18 cellular contexts compared by ENCODE assay signal in the genomic region with DNA sequence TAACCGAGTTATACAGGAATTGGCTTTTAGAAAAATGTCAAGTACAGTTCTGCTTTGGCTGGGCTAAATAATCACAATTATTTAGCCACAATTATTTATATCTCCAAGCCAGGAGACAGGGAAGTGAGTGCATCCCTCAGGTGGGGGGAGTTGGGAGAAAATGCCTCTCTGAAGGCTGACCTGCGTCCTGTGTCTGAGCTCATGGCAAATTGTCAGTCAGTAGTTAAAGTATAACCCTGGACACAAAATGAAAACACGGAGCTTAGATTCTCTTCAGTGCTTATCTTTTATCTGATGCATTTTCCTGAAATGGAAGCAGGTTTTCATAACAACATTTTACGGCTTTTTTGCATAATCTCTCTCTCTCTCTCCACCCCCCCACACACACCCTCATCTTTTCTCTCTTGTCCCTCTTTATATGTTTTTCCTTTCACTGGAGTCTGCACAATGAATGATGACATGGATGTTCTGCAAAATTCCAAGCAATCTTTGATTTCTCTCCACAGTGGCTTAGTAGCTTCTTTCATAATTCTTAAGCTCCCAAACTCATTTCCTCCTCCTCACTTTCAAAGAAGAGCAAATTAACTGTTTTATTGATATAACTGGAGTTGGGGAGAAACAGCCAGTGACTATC.
"Had no signal": no experiment of that assay in that cellular context is flagged by ENCODE, and none has a peak within 500 bp of the region (broad histone marks: within the 10 kb centered on the region; RNA-seq: fewer than 3 reads in every experiment).

No MANE protein-coding gene starts in this region.

- H3K27me3 ChIP-seq: colonic mucosa, gastrocnemius medialis, right atrium auricular region, tibial nerve, uterus had no signal

- H3K36me3 ChIP-seq: colonic mucosa, gastrocnemius medialis, prostate gland, right atrium auricular region, tibial nerve, uterus had no signal

- H3K9me3 Mint-ChIP-seq: activated B cell treated with CpG ODN at 0.5 μM for 24 hours had no signal

- H3K4me3 Mint-ChIP-seq: activated B cell treated with CpG ODN at 0.5 μM for 24 hours; activated CD4-positive, alpha-beta memory T cell treated with anti-CD3 and anti-CD28 coated beads, Interleukin-2, amount 10 ng/mL, durations not matched to agents 7 days and 5 days; activated CD8-positive, alpha-beta memory T cell treated with anti-CD3 and anti-CD28 coated beads, Interleukin-2, amount 10 ng/mL, durations not matched to agents 7 days and 5 days; activated naive CD8-positive, alpha-beta T cell; natural killer cell; stimulated activated naive CD8-positive, alpha-beta T cell treated with anti-CD3 and anti-CD28 coated beads, Interleukin-15, Interleukin-2, amounts not matched to agents 100 ng/mL and 50 ng/mL, for 24 hours had no signal

- H3K27me3 Mint-ChIP-seq: activated B cell treated with CpG ODN at 0.5 μM for 24 hours; activated CD4-positive, alpha-beta memory T cell treated with anti-CD3 and anti-CD28 coated beads, Interleukin-2, amount 10 ng/mL, durations not matched to agents 7 days and 5 days; activated CD8-positive, alpha-beta memory T cell treated with anti-CD3 and anti-CD28 coated beads, Interleukin-2, amount 10 ng/mL, durations not matched to agents 7 days and 5 days; activated naive CD8-positive, alpha-beta T cell; stimulated activated naive CD8-positive, alpha-beta T cell treated with anti-CD3 and anti-CD28 coated beads, Interleukin-15, Interleukin-2, amounts not matched to agents 100 ng/mL and 50 ng/mL, for 24 hours had no signal

- H3K27ac ChIP-seq: colonic mucosa, gastrocnemius medialis, prostate gland, right atrium auricular region, tibial nerve, uterus had no signal

- H3K4me1 ChIP-seq: colonic mucosa, gastrocnemius medialis, prostate gland, right atrium auricular region, uterus had no signal

- ATAC-seq: activated CD8-positive, alpha-beta memory T cell treated with anti-CD3 and anti-CD28 coated beads, Interleukin-2, amount 10 ng/mL, durations not matched to agents 7 days and 5 days; gastrocnemius medialis; natural killer cell had no signal

- H3K36me3 Mint-ChIP-seq: activated CD8-positive, alpha-beta memory T cell treated with anti-CD3 and anti-CD28 coated beads, Interleukin-2, amount 10 ng/mL, durations not matched to agents 7 days and 5 days; activated naive CD8-positive, alpha-beta T cell; natural killer cell had no signal

- H3K9me3 ChIP-seq: colonic mucosa, gastrocnemius medialis, prostate gland, right atrium auricular region, tibial nerve, uterus had no signal

- H3K4me3 ChIP-seq: colonic mucosa, gastrocnemius medialis, prostate gland, right atrium auricular region, tibial nerve, uterus had no signal

- DNase-seq: activated B cell treated with CpG ODN at 0.5 μM for 24 hours; activated CD4-positive, alpha-beta memory T cell treated with anti-CD3 and anti-CD28 coated beads, Interleukin-2, amount 10 ng/mL, durations not matched to agents 7 days and 5 days; activated CD4-positive, alpha-beta T cell treated with anti-CD3 and anti-CD28 coated beads for 4 hours; activated CD8-positive, alpha-beta memory T cell treated with anti-CD3 and anti-CD28 coated beads, Interleukin-2, amount 10 ng/mL, durations not matched to agents 7 days and 5 days; amniotic stem cell; caudate nucleus; colonic mucosa; gastrocnemius medialis; head of caudate nucleus; natural killer cell; T-helper 1 cell; T-helper 9 cell; uterus had no signal

- H3K27ac Mint-ChIP-seq: activated B cell treated with CpG ODN at 0.5 μM for 24 hours; activated CD4-positive, alpha-beta memory T cell treated with anti-CD3 and anti-CD28 coated beads, Interleukin-2, amount 10 ng/mL, durations not matched to agents 7 days and 5 days; activated CD8-positive, alpha-beta memory T cell treated with anti-CD3 and anti-CD28 coated beads, Interleukin-2, amount 10 ng/mL, durations not matched to agents 7 days and 5 days; activated naive CD8-positive, alpha-beta T cell; natural killer cell; stimulated activated naive CD8-positive, alpha-beta T cell treated with anti-CD3 and anti-CD28 coated beads, Interleukin-15, Interleukin-2, amounts not matched to agents 100 ng/mL and 50 ng/mL, for 24 hours had no signal

- H3K4me1 Mint-ChIP-seq: activated B cell treated with CpG ODN at 0.5 μM for 24 hours; activated CD4-positive, alpha-beta memory T cell treated with anti-CD3 and anti-CD28 coated beads, Interleukin-2, amount 10 ng/mL, durations not matched to agents 7 days and 5 days; activated CD8-positive, alpha-beta memory T cell treated with anti-CD3 and anti-CD28 coated beads, Interleukin-2, amount 10 ng/mL, durations not matched to agents 7 days and 5 days; natural killer cell had no signal
